In the genomic region with DNA sequence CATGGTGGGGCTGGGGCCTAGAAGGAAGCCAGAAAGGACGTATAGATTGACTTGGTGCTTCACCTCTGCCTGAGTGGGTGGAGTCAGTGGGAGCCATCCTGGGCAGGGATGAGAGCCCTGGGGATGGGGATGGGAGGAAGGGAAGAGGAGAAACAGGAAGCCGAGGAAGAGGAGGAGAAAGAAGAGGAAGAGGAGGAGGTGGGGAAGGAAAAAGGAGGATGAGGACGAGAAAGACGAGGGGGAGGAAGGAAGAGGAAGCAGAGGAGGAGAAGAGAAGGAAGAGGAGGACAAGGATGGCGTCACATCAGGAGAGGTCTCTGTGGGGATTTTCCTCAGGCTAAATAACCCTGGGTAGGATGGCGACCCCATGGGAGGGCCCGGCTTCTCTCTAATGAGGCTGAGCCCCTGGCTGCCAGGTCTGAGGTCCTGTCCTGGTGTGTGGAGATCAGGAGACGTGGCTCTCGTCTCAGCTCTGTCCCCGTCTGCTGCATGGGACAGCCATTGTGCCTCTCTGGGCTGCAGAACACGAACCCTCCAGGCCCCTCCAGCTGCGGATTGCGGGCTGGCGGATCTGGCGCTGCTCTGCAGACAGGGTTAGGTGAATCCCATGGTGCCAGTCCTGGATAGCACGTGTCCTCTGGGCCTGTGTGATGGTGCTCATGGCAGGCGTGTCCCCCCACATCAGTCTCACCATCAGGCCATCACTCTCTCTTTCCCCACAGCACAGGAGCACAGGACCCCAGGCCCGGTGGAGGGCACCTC, we compare ENCODE assay signal across 21 cellular contexts.
"Had no signal": no experiment of that assay in that cellular context is flagged by ENCODE, and none has a peak within 500 bp of the region (broad histone marks: within the 10 kb centered on the region; RNA-seq: fewer than 3 reads in every experiment).

No MANE protein-coding gene starts in this region.

- DNase-seq: activated CD4-positive, CD25-positive, alpha-beta regulatory T cell treated with anti-CD3 and anti-CD28 coated beads, Interleukin-2, amount 50 U/mL, for 72 hours; activated CD8-positive, alpha-beta memory T cell treated with anti-CD3 and anti-CD28 coated beads, Interleukin-2, amount 50 U/mL, for 4 hours; activated CD8-positive, alpha-beta T cell treated with anti-CD3 and anti-CD28 coated beads, Interleukin-2, amount 10 ng/mL, durations not matched to agents 7 days and 5 days; activated naive CD4-positive, alpha-beta T cell treated with Interleukin-2 at 50 U/mL for 16 hours; activated T-cell treated with anti-CD3 and anti-CD28 coated beads, Interleukin-2, amount 50 U/mL, for 72 hours; caudate nucleus; colonic mucosa; esophagus squamous epithelium; mammary epithelial cell; naive thymus-derived CD4-positive, alpha-beta T cell; nucleus accumbens; posterior cingulate gyrus; retina; stimulated activated CD4-positive, alpha-beta T cell treated with anti-CD3 and anti-CD28 coated beads, Interleukin-2, amount 100 ng/mL, for 48 hours; stimulated activated naive CD4-positive, alpha-beta T cell treated with Interleukin-2 at 50 U/mL for 16 hours; T-helper 1 cell; T1000 had no signal

- H3K36me3 ChIP-seq: colonic mucosa had no signal

- H3K27me3 ChIP-seq: colonic mucosa, esophagus squamous epithelium, hepatocyte, suprapubic skin, upper lobe of left lung had no signal

- H3K9me3 ChIP-seq: colonic mucosa, esophagus squamous epithelium, suprapubic skin, upper lobe of left lung had no signal

- H3K27ac ChIP-seq: colonic mucosa, esophagus squamous epithelium, hepatocyte, suprapubic skin had no signal

- H3K4me1 ChIP-seq: colonic mucosa had no signal

- H3K9me3 Mint-ChIP-seq: activated T-cell treated with anti-CD3 and anti-CD28 coated beads, Interleukin-2, amount 50 U/mL, for 72 hours; naive thymus-derived CD4-positive, alpha-beta T cell had no signal

- H3K27ac Mint-ChIP-seq: activated CD8-positive, alpha-beta T cell treated with anti-CD3 and anti-CD28 coated beads, Interleukin-2, amount 10 ng/mL, durations not matched to agents 7 days and 5 days; activated T-cell treated with anti-CD3 and anti-CD28 coated beads, Interleukin-2, amount 50 U/mL, for 72 hours had no signal

- H3K4me3 ChIP-seq: colonic mucosa, esophagus squamous epithelium, hepatocyte, suprapubic skin, upper lobe of left lung had no signal

- H3K27me3 Mint-ChIP-seq: naive thymus-derived CD4-positive, alpha-beta T cell had no signal

- ATAC-seq: activated CD8-positive, alpha-beta T cell treated with anti-CD3 and anti-CD28 coated beads, Interleukin-2, amount 10 ng/mL, durations not matched to agents 7 days and 5 days; naive thymus-derived CD4-positive, alpha-beta T cell; SK-N-SH treated with all-trans-retinoic acid at 6 μM for 48 hours had no signal

- H3K4me3 Mint-ChIP-seq: activated CD8-positive, alpha-beta T cell treated with anti-CD3 and anti-CD28 coated beads, Interleukin-2, amount 10 ng/mL, durations not matched to agents 7 days and 5 days; naive thymus-derived CD4-positive, alpha-beta T cell had no signal
